Comparison of ENCODE assay signal across 10 cellular contexts in the genomic region with DNA sequence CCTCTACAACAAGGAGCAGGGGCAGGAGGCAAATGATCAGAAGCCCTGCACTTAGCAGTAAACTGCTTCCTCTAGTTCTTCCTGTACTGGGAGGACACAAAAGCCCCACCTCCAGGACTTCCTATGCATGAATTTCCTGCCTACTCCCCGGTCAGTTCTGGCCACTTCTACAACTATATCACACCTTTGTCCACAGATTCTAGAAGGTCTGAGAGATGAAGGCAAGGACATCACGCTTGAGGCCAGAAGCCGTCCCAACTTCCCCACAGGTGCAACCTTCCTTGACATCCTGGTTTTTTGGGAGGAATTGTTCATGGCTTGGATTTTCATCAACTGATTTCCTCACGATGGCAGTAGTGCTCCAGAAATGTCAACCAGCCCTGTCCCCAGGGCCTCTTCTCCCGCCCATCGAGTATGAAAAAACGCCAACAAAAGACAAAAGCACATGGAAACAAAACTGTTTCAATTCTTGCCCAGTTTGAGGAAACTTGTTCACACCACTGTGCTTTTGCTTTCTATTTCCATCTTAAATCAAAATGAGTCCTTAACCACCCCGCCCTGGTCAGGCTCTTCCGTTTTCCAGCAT.
DNase-seq lines count a peak whose midpoint lies in the region; ATAC-seq, FAIRE-seq and TF ChIP-seq lines count a peak whose summit lies in the region.
"Had no signal": no experiment of that assay in that cellular context is flagged by ENCODE, and none has a peak within 500 bp of the region (broad histone marks: within the 10 kb centered on the region; RNA-seq: fewer than 3 reads in every experiment).

No MANE protein-coding gene starts in this region.

- no peak overlapping the region for H4K8ac ChIP-seq in H1 (ENCODE audit: extremely low read depth, insufficient read depth, low read length)

- peak overlapping the region; percentile 60; the same call in 2 of the 3 replicates for H3K4me2 ChIP-seq in A549
- no peak overlapping the region for H3K4me2 ChIP-seq in H1 (ENCODE audit: insufficient read depth in 1 of 2, low read depth in 2 of 2, low read length in 2 of 2)
- H3K4me2 ChIP-seq in smooth muscle cell = no peak overlapping the region

- no peak overlapping the region for H3K23ac ChIP-seq in H1 (ENCODE audit: insufficient read length)

- H4K91ac ChIP-seq in H1 (replicated peaks; ENCODE audit: insufficient read length, low read length) = no peak overlapping the region

- TF ChIP-seq EP300 in A549 (IDR thresholded peaks at IDR 0.05) = no peak
- TF ChIP-seq EP300 in H1 (IDR thresholded peaks at IDR 0.05; ENCODE audit: borderline replicate concordance in 1 of 2, low read depth in 2 of 2, low read length in 2 of 2) = no peak

- no peaks in the 10 kb centered on the region for H3K9me3 Mint-ChIP-seq in activated CD4-positive, alpha-beta memory T cell treated with anti-CD3 and anti-CD28 coated beads, Interleukin-2, amount 10 ng/mL, durations not matched to agents 7 days and 5 days

- H2BK120ac ChIP-seq in H1 (replicated peaks; ENCODE audit: low read depth, low read length) = no peak overlapping the region

- no peak overlapping the region for H2BK5ac ChIP-seq in H1 (ENCODE audit: low read depth, low read length)

- peaks cover 46% of the 10 kb centered on the region for H3K4me1 Mint-ChIP-seq in activated CD4-positive, alpha-beta memory T cell treated with anti-CD3 and anti-CD28 coated beads, Interleukin-2, amount 10 ng/mL, durations not matched to agents 7 days and 5 days

- H3K9ac ChIP-seq in H1 (replicated peaks in 1 of 4; ENCODE audit: extremely low read depth in 1 of 4, low read depth in 3 of 4, low read length in 3 of 4) (no peak overlapping the region), smooth muscle cell (ENCODE audit: low read depth) (no peak overlapping the region)

- ATAC-seq in A549 (peak; percentile 59 to 71; a peak in 4 of 6 replicates), GM19035 (IDR thresholded peaks at IDR 0.05; ENCODE audit: unreplicated experiment) (peak; percentile 44)

- no peak overlapping the region for H2BK12ac ChIP-seq in H1 (ENCODE audit: low read depth, low read length)

- TF ChIP-seq RAD21 in A549 (conservative IDR thresholded peaks at IDR 0.05 in 1 of 2, IDR thresholded peaks at IDR 0.05 in 1 of 2) (peak; percentile 58 to 65), H1 (IDR thresholded peaks at IDR 0.05 in 1 of 2, conservative IDR thresholded peaks at IDR 0.05 in 1 of 2; ENCODE audit: low read depth in 2 of 2, low read length in 2 of 2) (no peak)

- no peaks in the 10 kb centered on the region for H3K9me3 ChIP-seq in A549
- H3K9me3 ChIP-seq in H1 (ENCODE audit: insufficient read depth in 2 of 2, low read depth in 1 of 2, low read length in 1 of 2) = peaks cover 3 to 10% of the 10 kb centered on the region in 2 experiments; a peak in 3 of 4 replicates
- H3K9me3 ChIP-seq in smooth muscle cell (replicated peaks; ENCODE audit: low read depth) = no peaks in the 10 kb centered on the region

- 42% methylated on average over 9 of the region's 9 CpGs for WGBS in A549 (ENCODE audit: missing lambda C conversion rate)
- WGBS in H1 (ENCODE audit: extremely low coverage in 1 of 2, insufficient coverage in 1 of 2, insufficient read length in 1 of 2, insufficient replicate concordance in 2 of 2, low coverage in 1 of 2, low lambda C conversion rate in 2 of 2, missing lambda C conversion rate in 1 of 2), 2 experiments = 92% methylated on average over 9 of the region's 9 CpGs; no CpG with 5 or more reads in 1 of the 2 experiments
- WGBS in smooth muscle cell (ENCODE audit: low lambda C conversion rate) = 81% methylated on average over 9 of the region's 9 CpGs

- H2BK20ac ChIP-seq in H1 (ENCODE audit: low read length) = no peak overlapping the region

- peak in 1 of 2 experiments; percentile 58 for DNase-seq in A549 (ENCODE audit: low read depth in 1 of 2, low spot score in 1 of 2)
- DNase-seq in HT-29 (ENCODE audit: low spot score) = peak; percentile 91
- peak; percentile 78 for DNase-seq in activated CD4-positive, alpha-beta memory T cell treated with anti-CD3 and anti-CD28 coated beads, Interleukin-2, amount 10 ng/mL, durations not matched to agents 7 days and 5 days
- no peak for DNase-seq in H1 (ENCODE audit: low read depth in 1 of 2, low spot score in 2 of 2)
- DNase-seq in pons (ENCODE audit: low spot score) = peak; percentile 90
- no peak for DNase-seq in NCI-H82 (lab: John Stamatoyannopoulos, UW)
- no peak for DNase-seq in smooth muscle cell (lab: John Stamatoyannopoulos, UW; ENCODE audit: unreplicated experiment)

- no peak overlapping the region for H3K56ac ChIP-seq in H1 (replicated peaks; ENCODE audit: insufficient read length, low read depth, low read length)

- TF ChIP-seq CTCF in A549 (IDR thresholded peaks at IDR 0.05) = peak; percentile 32; the same call in 2 of the 3 replicates
- TF ChIP-seq CTCF in H1 (IDR thresholded peaks at IDR 0.05; ENCODE audit: control extremely low read depth in 1 of 3, insufficient read depth in 1 of 3, low read depth in 1 of 3, low read length in 3 of 3) = no peak
- no peak for TF ChIP-seq CTCF in smooth muscle cell (IDR thresholded peaks at IDR 0.05; ENCODE audit: borderline replicate concordance, insufficient read depth, poor library complexity, severe bottlenecking)

- H3K36me3 Mint-ChIP-seq in activated CD4-positive, alpha-beta memory T cell treated with anti-CD3 and anti-CD28 coated beads, Interleukin-2, amount 10 ng/mL, durations not matched to agents 7 days and 5 days (ENCODE audit: low read depth) = peaks cover 8% of the 10 kb centered on the region

- no peaks in the 10 kb centered on the region for H3K79me1 ChIP-seq in H1 (ENCODE audit: low read depth, low read length)

- no peak overlapping the region for H3K27ac ChIP-seq in A549
- no peak overlapping the region for H3K27ac ChIP-seq in H1 (ENCODE audit: low read depth, low read length)
- no peak overlapping the region for H3K27ac ChIP-seq in smooth muscle cell (ENCODE audit: low read depth)
- H3K27ac ChIP-seq: epithelial cell of prostate had no signal

- H3K4me3 Mint-ChIP-seq in activated CD4-positive, alpha-beta memory T cell treated with anti-CD3 and anti-CD28 coated beads, Interleukin-2, amount 10 ng/mL, durations not matched to agents 7 days and 5 days = peak overlapping the region; percentile 73

- H2AFZ ChIP-seq in H1 (ENCODE audit: low read length) (no peak overlapping the region), smooth muscle cell (ENCODE audit: low read depth) (no peak overlapping the region)

- no peak overlapping the region for H3K4ac ChIP-seq in H1 (replicated peaks; ENCODE audit: insufficient read length, low read depth, low read length)

- H3K18ac ChIP-seq in H1 (ENCODE audit: extremely low read depth, low read length) = no peak overlapping the region

- H3K14ac ChIP-seq in H1 (ENCODE audit: insufficient read length) = no peak overlapping the region

- no peaks in the 10 kb centered on the region for H3K27me3 Mint-ChIP-seq in activated CD4-positive, alpha-beta memory T cell treated with anti-CD3 and anti-CD28 coated beads, Interleukin-2, amount 10 ng/mL, durations not matched to agents 7 days and 5 days

- POLR2A ChIA-PET in A549 (lab: Yijun Ruan, JAX) (no interaction called here), H1 (lab: Charles Lee; ENCODE audit: partially characterized antibody) (interaction anchor here (0.7 to 0.9 kb wide), 2 partner anchors 11 kb away, joined by 3 read pairs; no protein-coding TSS in a partner anchor)
- POLR2A ChIA-PET in activated CD4-positive, alpha-beta memory T cell treated with anti-CD3 and anti-CD28 coated beads, Interleukin-2, amount 10 ng/mL, durations not matched to agents 7 days and 5 days (lab: Charles Lee) = interaction anchor here (0.6 to 1.4 kb wide), 4 partner anchors 10 to 207 kb away, joined by 3 to 7 read pairs (median 3); partner anchors contain the start of gene STK26

- H2AK5ac ChIP-seq in H1 (ENCODE audit: low read depth, low read length) = no peak overlapping the region

- H3K4me3 ChIP-seq in A549 = no peak overlapping the region
- no peak overlapping the region for H3K4me3 ChIP-seq in H1 (ENCODE audit: extremely low read depth in 1 of 4, insufficient read depth in 2 of 4, low read depth in 3 of 4, low read length in 4 of 4)
- H3K4me3 ChIP-seq in smooth muscle cell = no peak overlapping the region

- H3F3A ChIP-seq in smooth muscle cell (ENCODE audit: low read depth) = no peaks in the 10 kb centered on the region

- H3K36me3 ChIP-seq in H1 (ENCODE audit: control insufficient read depth in 2 of 4, insufficient read depth in 4 of 4, low read length in 3 of 4) = peaks cover 3 to 56% (median 28%) of the 10 kb centered on the region in 4 experiments; a peak in 6 of 8 replicates
- no peaks in the 10 kb centered on the region for H3K36me3 ChIP-seq in smooth muscle cell (ENCODE audit: low read depth)

- peak overlapping the region; percentile 87 for H3K27ac Mint-ChIP-seq in activated CD4-positive, alpha-beta memory T cell treated with anti-CD3 and anti-CD28 coated beads, Interleukin-2, amount 10 ng/mL, durations not matched to agents 7 days and 5 days

- H3K27me3 ChIP-seq in H1 (replicated peaks in 1 of 4; ENCODE audit: control insufficient read depth in 3 of 4, extremely low read depth in 1 of 4, insufficient read depth in 3 of 4, low read length in 3 of 4) = no peaks in the 10 kb centered on the region
- no peaks in the 10 kb centered on the region for H3K27me3 ChIP-seq in smooth muscle cell (ENCODE audit: low read depth)

- FAIRE-seq in A549 (lab: Jason Lieb, UNC) = no peak
- FAIRE-seq in H1 (lab: Jason Lieb, UNC) = no peak
- FAIRE-seq: G401.6 had no signal

- H3K79me2 ChIP-seq in H1 (ENCODE audit: control insufficient read depth in 1 of 2, insufficient read depth in 2 of 2, low read length in 2 of 2) (peaks cover 0 to 49% of the 10 kb centered on the region in 2 experiments; a peak in 2 of 4 replicates), smooth muscle cell (ENCODE audit: low read depth) (no peaks in the 10 kb centered on the region)

- CTCF ChIA-PET in A549 (lab: Yijun Ruan, JAX) = interaction anchor here (1.2 kb wide), 1 partner anchor 14 kb away, joined by 3 read pairs; no protein-coding TSS in a partner anchor
- CTCF ChIA-PET in activated CD4-positive, alpha-beta memory T cell treated with anti-CD3 and anti-CD28 coated beads, Interleukin-2, amount 10 ng/mL, durations not matched to agents 7 days and 5 days (lab: Charles Lee) = interaction anchor here (2.7 kb wide), 1 partner anchor 11 kb away, joined by 9 read pairs; no protein-coding TSS in a partner anchor
- CTCF ChIA-PET in H1 (lab: Charles Lee; ENCODE audit: partially characterized antibody) = interaction anchor here (1.3 kb wide), 1 partner anchor 14 kb away, joined by 3 read pairs; no protein-coding TSS in a partner anchor

- H4K20me1 ChIP-seq in H1 (replicated peaks in 1 of 2; ENCODE audit: control insufficient read depth in 1 of 2, insufficient read depth in 2 of 2, low read length in 2 of 2) (no peaks in the 10 kb centered on the region), smooth muscle cell (ENCODE audit: low read depth) (no peaks in the 10 kb centered on the region)

- H3K23me2 ChIP-seq in H1 (ENCODE audit: low read depth, low read length) = no peaks in the 10 kb centered on the region

- TF ChIP-seq POLR2A in A549 (IDR thresholded peaks at IDR 0.05; ENCODE audit: low read length) (no peak), H1 (IDR thresholded peaks at IDR 0.05; ENCODE audit: control extremely low read depth in 1 of 2, low read depth in 2 of 2, low read length in 2 of 2) (no peak)

- H3K4me1 ChIP-seq in A549 (no peaks in the 10 kb centered on the region), H1 (replicated peaks in 1 of 4; ENCODE audit: control insufficient read depth in 3 of 4, insufficient read depth in 4 of 4, low read length in 3 of 4) (no peaks in the 10 kb centered on the region), smooth muscle cell (ENCODE audit: low read depth) (no peaks in the 10 kb centered on the region)

- H4K5ac ChIP-seq in H1 (ENCODE audit: insufficient read length, low read depth, low read length) = no peak overlapping the region

- no peak overlapping the region for H2BK15ac ChIP-seq in H1 (ENCODE audit: low read length)

Comparison
In these comparisons a context has a peak if more than half of its experiments do, and no peak if none do; other contexts are left out.
1. DNase-seq: peak in HT-29 (single experiment), activated CD4-positive, alpha-beta memory T cell treated with anti-CD3 and anti-CD28 coated beads, Interleukin-2, amount 10 ng/mL, durations not matched to agents 7 days and 5 days (single experiment) and pons (single experiment); none in H1 (0 of 2), NCI-H82 (single experiment) and smooth muscle cell (single experiment).
2. Of the 18 proteins assayed by ChIP-seq in both H1 and A549: peak only in H1: E2F6; only in A549: CTCF, MAX and RAD21; in both: none; in neither: 14.